20 cellular contexts compared by ENCODE assay signal in the genomic region with DNA sequence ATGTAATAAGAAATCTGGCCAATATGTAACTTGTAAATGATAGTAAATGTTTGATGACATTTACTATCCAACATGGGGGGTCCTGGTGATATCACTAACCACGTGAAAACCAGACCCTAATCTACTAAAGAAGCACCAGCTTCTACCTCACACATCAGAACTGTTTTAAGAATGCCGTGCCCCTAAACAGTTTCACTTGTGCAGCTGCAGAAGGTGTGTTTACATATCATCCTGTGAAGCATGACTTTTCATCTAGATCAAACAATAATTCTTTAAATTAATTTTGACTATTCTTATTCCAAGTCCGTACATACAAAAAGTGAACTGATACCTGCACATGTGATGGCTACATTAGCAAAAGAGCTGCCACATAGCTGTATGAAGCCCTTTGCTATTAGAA.
DNase-seq lines count a peak whose midpoint lies in the region; ATAC-seq and TF ChIP-seq lines count a peak whose summit lies in the region.
"Had no signal": no experiment of that assay in that cellular context is flagged by ENCODE, and none has a peak within 500 bp of the region (broad histone marks: within the 10 kb centered on the region; RNA-seq: fewer than 3 reads in every experiment).

No MANE protein-coding gene starts in this region.

- peak; percentile 52 for ATAC-seq in GM19452 (IDR thresholded peaks at IDR 0.05; ENCODE audit: unreplicated experiment)
- ATAC-seq in HG02678 (IDR thresholded peaks at IDR 0.05; ENCODE audit: unreplicated experiment), result peak; percentile 65
- peak; percentile 56 for ATAC-seq in HG03460 (IDR thresholded peaks at IDR 0.05; ENCODE audit: unreplicated experiment)
- ATAC-seq: A549, mucosa of descending colon had no signal

- DNase-seq in GM12865 (ENCODE audit: low read depth) (peak; percentile 65), posterior vena cava (ENCODE audit: low spot score) (no peak)
- DNase-seq in effector CD8-positive, alpha-beta T cell (lab: John Stamatoyannopoulos, UW), result no peak
- no peak for DNase-seq in activated CD8-positive, alpha-beta memory T cell treated with anti-CD3 and anti-CD28 coated beads, Interleukin-2, amount 50 U/mL, for 48 hours
- DNase-seq in activated naive CD4-positive, alpha-beta T cell treated with Interleukin-2 at 50 U/mL for 16 hours, result no peak
- DNase-seq: activated CD4-positive, alpha-beta T cell treated with anti-CD3 and anti-CD28 coated beads, Interleukin-2, amount 50 U/mL, for 4 hours; activated effector memory CD4-positive, alpha-beta T cell treated with Interleukin-2 at 50 U/mL for 16 hours; CD4-positive, alpha-beta T cell; head of caudate nucleus; mucosa of descending colon; NCI-H1694 treated with DMSO at 0.1 percent for 48 hours; NCI-H774; ovary; SHP77 had no signal

- TF ChIP-seq CTCF in GM12865 (IDR thresholded peaks at IDR 0.05; ENCODE audit: insufficient read depth, low read depth, low read length, missing control alignments), result no peak

- intact Hi-C loops in posterior vena cava (cut with DNase I), result no loop called here

- no peak overlapping the region for H3K4me3 ChIP-seq in GM12865 (ENCODE audit: low read depth, low read length)
- H3K4me3 ChIP-seq: A549, ascending aorta, coronary artery, mucosa of descending colon, ovary had no signal
